In the genomic region with DNA sequence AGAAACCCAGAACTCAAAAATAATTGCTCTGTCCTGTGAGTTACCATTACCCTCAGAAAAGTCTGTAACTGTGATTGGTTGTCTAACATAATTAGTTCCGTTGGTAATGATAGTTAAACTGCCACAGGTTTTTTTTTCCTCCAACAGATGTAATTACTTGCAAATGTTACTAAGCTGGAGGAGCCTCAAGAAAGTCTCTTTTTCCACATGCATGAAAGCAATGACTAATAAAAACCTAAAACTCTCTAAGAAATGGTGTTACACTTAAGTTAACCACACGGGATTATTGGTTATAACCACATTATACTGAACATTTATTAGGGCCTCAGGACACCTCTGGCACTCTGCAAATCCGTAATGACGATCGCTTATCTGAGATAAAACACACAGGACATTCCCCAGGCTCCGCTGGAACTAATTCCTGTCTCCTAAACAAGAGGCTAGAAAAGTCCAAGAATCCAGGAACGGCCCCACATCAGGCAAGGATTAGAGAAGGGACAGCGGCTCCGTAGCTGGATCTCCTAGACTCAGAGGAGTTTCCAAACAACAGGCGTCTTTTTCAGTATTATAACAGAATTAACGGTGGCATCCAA, we compare ENCODE assay signal across 8 cellular contexts. TPM values are rescaled to one million over a fixed set of nuclear protein-coding genes. Genes with fewer than 3 reads are reported as not detected.
DNase-seq lines count a peak whose midpoint lies in the region; ATAC-seq and TF ChIP-seq lines count a peak whose summit lies in the region.

No MANE protein-coding gene starts in this region.

- H3K9me3 ChIP-seq in PC-3 (ENCODE audit: low read length) = no peaks in the 10 kb centered on the region
- H3K9me3 ChIP-seq in colonic mucosa = no peaks in the 10 kb centered on the region
- peaks cover 11 to 32% (median 15%) of the 10 kb centered on the region in 4 donors for H3K9me3 ChIP-seq in liver (ENCODE audit: control insufficient read depth in 4 of 4, low read length in 3 of 4)
- H3K9me3 ChIP-seq in thyroid gland = no peaks in the 10 kb centered on the region

- peaks cover 10% of the 10 kb centered on the region for H3K4me1 ChIP-seq in PC-3 (ENCODE audit: insufficient read depth, low read length)
- H3K4me1 ChIP-seq in colonic mucosa = no peaks in the 10 kb centered on the region
- peaks cover 3 to 14% (median 9%) of the 10 kb centered on the region in 4 donors for H3K4me1 ChIP-seq in liver (ENCODE audit: control insufficient read depth in 4 of 4, insufficient read depth in 4 of 4, low read length in 3 of 4)
- H3K4me1 ChIP-seq in thyroid gland = peaks cover 6% of the 10 kb centered on the region in 2 donors

- CTCF ChIA-PET in PC-3 (lab: Charles Lee) = interaction anchor here (0.6 kb wide), 1 partner anchor 92 kb away, joined by 5 read pairs; a partner anchor contains a TSS

- intact Hi-C loops in PC-3 (cut with micrococcal nuclease) = loop anchor here (2.0 kb wide), 2 partner anchors 45 to 91 kb away; a partner anchor contains a TSS
- intact Hi-C loops in colonic mucosa (cut with DNase I) = no loop called here
- intact Hi-C loops in thyroid gland (cut with DNase I) = loop anchor here (10.0 kb wide), 1 partner anchor 51 kb away; a partner anchor contains a TSS

- H3K9me2 ChIP-seq in PC-3 (replicated peaks; ENCODE audit: low read length) = no peaks in the 10 kb centered on the region

- ATAC-seq in PC-3 (peak; percentile 43), GM18873 (IDR thresholded peaks at IDR 0.05; ENCODE audit: low FRiP score, unreplicated experiment) (no peak), GM21786 (IDR thresholded peaks at IDR 0.05; ENCODE audit: unreplicated experiment) (no peak)

- no peaks in the 10 kb centered on the region for H3K79me2 ChIP-seq in PC-3 (ENCODE audit: low read length)

- no peaks in the 10 kb centered on the region for H3K36me3 ChIP-seq in PC-3 (ENCODE audit: low read depth, low read length)
- H3K36me3 ChIP-seq in colonic mucosa = no peaks in the 10 kb centered on the region
- H3K36me3 ChIP-seq in liver (ENCODE audit: control insufficient read depth in 4 of 4, insufficient read depth in 3 of 4, low read depth in 1 of 4, low read length in 3 of 4) = peaks cover 14 to 24% (median 16%) of the 10 kb centered on the region in 4 donors
- H3K36me3 ChIP-seq in thyroid gland = peaks cover 9 to 18% of the 10 kb centered on the region in 2 donors

- peak overlapping the region; percentile 99 for H2AFZ ChIP-seq in PC-3 (ENCODE audit: low read length)

- DNase-seq in GM12864 (ENCODE audit: low read depth) = no peak
- DNase-seq in PC-3 = peak; percentile 26
- DNase-seq in colonic mucosa = peak; percentile 23
- DNase-seq in thyroid gland = peak; percentile 2 to 3

- WGBS in liver = 7% methylated on average over 11 of the region's 11 CpGs
- 5 to 6% methylated on average over 11 of the region's 11 CpGs for WGBS in thyroid gland, 2 donors

- peak overlapping the region; percentile 92 for H3K4me2 ChIP-seq in PC-3 (ENCODE audit: low read length)

- no peak for TF ChIP-seq CTCF in 22Rv1 (IDR thresholded peaks at IDR 0.05)
- no peak for TF ChIP-seq CTCF in GM12864 (IDR thresholded peaks at IDR 0.05; ENCODE audit: low read depth, low read length, missing control alignments)
- no peak for TF ChIP-seq CTCF in PC-3 (conservative IDR thresholded peaks at IDR 0.05; ENCODE audit: low read depth, low read length)
- TF ChIP-seq CTCF in colonic mucosa (IDR thresholded peaks at IDR 0.05) = no peak
- no peak for TF ChIP-seq CTCF in liver (IDR thresholded peaks at IDR 0.05; ENCODE audit: low read depth, low read length, missing input control)
- TF ChIP-seq CTCF in thyroid gland (IDR thresholded peaks at IDR 0.05) = no peak

- H3K9ac ChIP-seq in PC-3 (ENCODE audit: low read length) (peak overlapping the region; percentile 71), colonic mucosa (ENCODE audit: low read depth in 2 of 2, low read length in 2 of 2) (peak overlapping the region; percentile 63 to 91), liver (ENCODE audit: low read depth in 1 of 2, low read length in 2 of 2) (peak overlapping the region; percentile 5 to 45)

- TF ChIP-seq POLR2A in thyroid gland (IDR thresholded peaks at IDR 0.05) = no peak

- peak overlapping the region; percentile 78 for H3K27ac ChIP-seq in 22Rv1
- H3K27ac ChIP-seq in PC-3 (ENCODE audit: low read length) = peak overlapping the region; percentile 67
- peak overlapping the region; percentile 56 for H3K27ac ChIP-seq in colonic mucosa
- peak overlapping the region in 1 of 2 donors; percentile 43 for H3K27ac ChIP-seq in liver (ENCODE audit: low read depth in 1 of 2, low read length in 2 of 2)
- H3K27ac ChIP-seq in thyroid gland = peak overlapping the region in 1 of 3 donors; percentile 61

- no peaks in the 10 kb centered on the region for H3F3A ChIP-seq in PC-3 (ENCODE audit: low read length, unreplicated experiment)

- no peaks in the 10 kb centered on the region for H3K27me3 ChIP-seq in PC-3 (ENCODE audit: low read length)
- H3K27me3 ChIP-seq in colonic mucosa = no peaks in the 10 kb centered on the region
- no peaks in the 10 kb centered on the region for H3K27me3 ChIP-seq in liver (ENCODE audit: control insufficient read depth in 4 of 4, insufficient read depth in 4 of 4, low read length in 3 of 4)
- H3K27me3 ChIP-seq in thyroid gland = no peaks in the 10 kb centered on the region

- POLR2A ChIA-PET in PC-3 (lab: Charles Lee; ENCODE audit: unreplicated experiment) = no interaction called here

- no peak for TF ChIP-seq RAD21 in liver (IDR thresholded peaks at IDR 0.05)

- BruUV-seq in PC-3 (replicated peaks; lab: Mats Ljungman, UMichigan) = no TSS peak

- no peaks in the 10 kb centered on the region for H4K20me1 ChIP-seq in PC-3 (ENCODE audit: low read length)

- H3K4me3 ChIP-seq in GM12864 (ENCODE audit: low read depth, low read length) = peak overlapping the region; percentile 83
- peak overlapping the region; percentile 89 for H3K4me3 ChIP-seq in PC-3 (ENCODE audit: low read length)
- H3K4me3 ChIP-seq in colonic mucosa = peak overlapping the region; percentile 73
- H3K4me3 ChIP-seq in liver (ENCODE audit: low read depth in 1 of 3, low read length in 3 of 3) = peak overlapping the region; percentile 92 to 94 (median 94)
- H3K4me3 ChIP-seq in thyroid gland (replicated peaks in 1 of 3) = peak overlapping the region in 2 of 3 donors; percentile 52 to 66

TF ChIP-seq in liver, 16 proteins besides CTCF, POLR2A, EP300 and RAD21:
- TF ChIP-seq YY1 (IDR thresholded peaks at IDR 0.05) = no peak
- no peak for TF ChIP-seq GABPA (IDR thresholded peaks at IDR 0.05 in 1 of 2, conservative IDR thresholded peaks at IDR 0.05 in 1 of 2)
- no peak for TF ChIP-seq JUND (IDR thresholded peaks at IDR 0.05)
- no peak for TF ChIP-seq FOXA2 (IDR thresholded peaks at IDR 0.05)
- TF ChIP-seq TAF1 (conservative IDR thresholded peaks at IDR 0.05) = no peak
- no peak for TF ChIP-seq RXRA (IDR thresholded peaks at IDR 0.05)
- TF ChIP-seq, protein P1, sequence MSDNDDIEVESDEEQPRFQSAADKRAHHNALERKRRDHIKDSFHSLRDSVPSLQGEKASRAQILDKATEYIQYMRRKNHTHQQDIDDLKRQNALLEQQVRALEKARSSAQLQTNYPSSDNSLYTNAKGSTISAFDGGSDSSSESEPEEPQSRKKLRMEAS (IDR thresholded peaks at IDR 0.05) = no peak
- no peak for TF ChIP-seq EGR1 (IDR thresholded peaks at IDR 0.05; ENCODE audit: low read depth in 2 of 2)
- TF ChIP-seq, protein P2, sequence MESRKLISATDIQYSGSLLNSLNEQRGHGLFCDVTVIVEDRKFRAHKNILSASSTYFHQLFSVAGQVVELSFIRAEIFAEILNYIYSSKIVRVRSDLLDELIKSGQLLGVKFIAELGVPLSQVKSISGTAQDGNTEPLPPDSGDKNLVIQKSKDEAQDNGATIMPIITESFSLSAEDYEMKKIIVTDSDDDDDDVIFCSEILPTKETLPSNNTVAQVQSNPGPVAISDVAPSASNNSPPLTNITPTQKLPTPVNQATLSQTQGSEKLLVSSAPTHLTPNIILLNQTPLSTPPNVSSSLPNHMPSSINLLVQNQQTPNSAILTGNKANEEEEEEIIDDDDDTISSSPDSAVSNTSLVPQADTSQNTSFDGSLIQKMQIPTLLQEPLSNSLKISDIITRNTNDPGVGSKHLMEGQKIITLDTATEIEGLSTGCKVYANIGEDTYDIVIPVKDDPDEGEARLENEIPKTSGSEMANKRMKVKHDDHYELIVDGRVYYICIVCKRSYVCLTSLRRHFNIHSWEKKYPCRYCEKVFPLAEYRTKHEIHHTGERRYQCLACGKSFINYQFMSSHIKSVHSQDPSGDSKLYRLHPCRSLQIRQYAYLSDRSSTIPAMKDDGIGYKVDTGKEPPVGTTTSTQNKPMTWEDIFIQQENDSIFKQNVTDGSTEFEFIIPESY (IDR thresholded peaks at IDR 0.05) = no peak
- TF ChIP-seq, protein P3, sequence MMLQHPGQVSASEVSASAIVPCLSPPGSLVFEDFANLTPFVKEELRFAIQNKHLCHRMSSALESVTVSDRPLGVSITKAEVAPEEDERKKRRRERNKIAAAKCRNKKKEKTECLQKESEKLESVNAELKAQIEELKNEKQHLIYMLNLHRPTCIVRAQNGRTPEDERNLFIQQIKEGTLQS (IDR thresholded peaks at IDR 0.05) = no peak
- TF ChIP-seq HNF4G (IDR thresholded peaks at IDR 0.05) = no peak
- no peak for TF ChIP-seq HNF4A (conservative IDR thresholded peaks at IDR 0.05)

RNA-seq across cellular contexts. Expression of a gene that starts 0.8 kb away (rescaled TPM):
- total RNA-seq in PC-3 (2014; rRNA removed) (0.92 and 1.0 TPM in 2 replicates), colonic mucosa (1 to 10 TPM; 3.1 to 5.4 TPM), liver (1 to 10 TPM; 2.6 to 5.3 TPM), thyroid gland (10 to 100 TPM in 3 of 4 donors, 1 to 10 TPM in 1; 7.3 to 17.7 (median 12.8) TPM)
- polyA plus RNA-seq in liver = 1 to 10 TPM in 1 of 2 donors, under 1 TPM in 1; 0.96 to 1.7 TPM

RNA-seq across cellular contexts. Expression of a gene that starts 44.4 kb away (rescaled TPM):
- total RNA-seq in PC-3 (2014; rRNA removed) (0.69 and 0.73 TPM in 2 replicates), colonic mucosa (1 to 10 TPM in 1 of 2 donors, under 1 TPM in 1; 0.44 to 1.0 TPM), liver (1 to 10 TPM in 1 of 2 donors, under 1 TPM in 1; 0.17 to 1.6 TPM), thyroid gland (1 to 10 TPM in 2 of 4 donors, under 1 TPM in 2; 0.54 to 2.3 (median 0.93) TPM)
- polyA plus RNA-seq in liver = under 1 TPM in 1 of 2 donors, not detected in 1; 0.94 TPM

RNA-seq across cellular contexts. Expression of a gene that starts 52.4 kb away (rescaled TPM):
- total RNA-seq in PC-3 (2014; rRNA removed) = 1.9 and 2.5 TPM in 2 replicates
- total RNA-seq in colonic mucosa = 1 to 10 TPM; 3.0 to 4.4 TPM
- total RNA-seq in liver = 1 to 10 TPM; 1.8 to 2.0 TPM
- polyA plus RNA-seq in liver = 1 to 10 TPM in 1 of 2 donors, under 1 TPM in 1; 0.47 to 1.5 TPM
- total RNA-seq in thyroid gland = 10 to 100 TPM in 2 of 4 donors, 1 to 10 TPM in 2; 7.8 to 22.6 (median 11.2) TPM

Comparison
In these comparisons a context has a peak if more than half of its experiments do, and no peak if none do; other contexts are left out.
1. H3K9ac ChIP-seq: peak in every context shown above with its lines; median percentile 77 in colonic mucosa; 71 in PC-3; 25 in liver.